1 cellular context compared by ENCODE assay signal in genomic region chr3:15327941-15328340, GRCh38.
TF ChIP-seq lines count a peak whose summit lies in the region.

No MANE protein-coding gene starts in this region.

TF ChIP-seq in GM12878, 131 proteins besides CTCF, POLR2A, EP300 and RAD21 (continued from another document):
- TF ChIP-seq IKZF2 (IDR thresholded peaks at IDR 0.05): peak in 1 of 2 experiments; percentile 39; a peak in 1 of 4 replicates
- no peak for TF ChIP-seq BRCA1 (IDR thresholded peaks at IDR 0.05; ENCODE audit: low read depth, low read length)
- peak; percentile 44; the same call in 1 of the 2 replicates for TF ChIP-seq FOXM1 (IDR thresholded peaks at IDR 0.05; ENCODE audit: low read depth, low read length)
- TF ChIP-seq IKZF1 (conservative IDR thresholded peaks at IDR 0.05): 0 out of 2 replicates have a peak, but pooled peaks have one; percentile 27
